8 cellular contexts compared by ENCODE assay signal in genomic region chr5:173283318-173284288, GRCh38. TPM values are rescaled to one million over a fixed set of nuclear protein-coding genes. Genes with fewer than 3 reads are reported as not detected.
DNase-seq lines count a peak whose midpoint lies in the region; ATAC-seq and TF ChIP-seq lines count a peak whose summit lies in the region.

No MANE protein-coding gene starts in this region.

- H3K27me3 ChIP-seq in GM23248 (replicated peaks; ENCODE audit: insufficient read depth): peaks cover 4% of the 10 kb centered on the region

- H3K9me3 Mint-ChIP-seq in activated naive CD8-positive, alpha-beta T cell (ENCODE audit: low read depth): no peaks in the 10 kb centered on the region

- H3K36me3 ChIP-seq in GM23248 (ENCODE audit: low read depth): no peaks in the 10 kb centered on the region

- peak; percentile 98 for ATAC-seq in SK-N-SH treated with all-trans-retinoic acid at 6 μM for 48 hours

- intact Hi-C loops in cardiac septum (cut with DNase I): loop anchor here (5.0 to 10.0 kb wide), 2 partner anchors 306 to 579 kb away; no protein-coding TSS in a partner anchor

- no peaks in the 10 kb centered on the region for H3K79me2 ChIP-seq in GM23248 (ENCODE audit: insufficient read depth)

- in situ Hi-C loops in GM23248 (cut with MboI): loop anchor here (25.0 kb wide), 1 partner anchor 296 kb away; the partner anchor contains the start of gene ATP6V0E1

- H3K9me2 ChIP-seq in GM23248 (ENCODE audit: insufficient read depth): no peaks in the 10 kb centered on the region

- peak overlapping the region; percentile 89 for H2AFZ ChIP-seq in GM23248

- 0 out of 2 replicates have a peak overlapping the region, but pooled peaks have one; percentile 22 for H3K9ac ChIP-seq in GM23248

- peak overlapping the region; percentile 75 for H3K4me2 ChIP-seq in GM23248 (ENCODE audit: unreplicated experiment)

- H3K4me3 ChIP-seq in GM23248 (peak overlapping the region; percentile 66), retinal pigment epithelial cell (ENCODE audit: low read length) (no peak overlapping the region)

- DNase-seq in EH (ENCODE audit: low read depth) (peak; percentile 66), GM23248 (peak; percentile 88), KG1 (lab: John Stamatoyannopoulos, UW) (peak; percentile 83), cardiac septum (ENCODE audit: low spot score) (peak; percentile 82), retinal pigment epithelial cell (ENCODE audit: low read depth) (peak; percentile 25), epidermal melanocyte (ENCODE audit: insufficient read length, low spot score) (no peak)

- WGBS in GM23248 (ENCODE audit: low coverage in 1 of 2, low lambda C conversion rate in 2 of 2, missing lambda C conversion rate in 2 of 2), 2 experiments: 4 to 5% methylated on average over 36 to 42 of the region's 45 CpGs

- no peaks in the 10 kb centered on the region for H4K20me1 ChIP-seq in GM23248 (ENCODE audit: insufficient read depth)

- H3F3A ChIP-seq in GM23248 (ENCODE audit: insufficient read depth): no peaks in the 10 kb centered on the region

- H3K4me3 Mint-ChIP-seq in activated naive CD8-positive, alpha-beta T cell: peak overlapping the region; percentile 65

- H3K27me3 Mint-ChIP-seq in activated naive CD8-positive, alpha-beta T cell: peaks cover 37% of the 10 kb centered on the region

- peaks cover 12% of the 10 kb centered on the region for H3K4me1 Mint-ChIP-seq in activated naive CD8-positive, alpha-beta T cell (ENCODE audit: low read depth)

- no peaks in the 10 kb centered on the region for H3K9me3 ChIP-seq in GM23248 (ENCODE audit: low read depth)

- peaks cover 4% of the 10 kb centered on the region; the same call in 1 of the 2 replicates for H3K4me1 ChIP-seq in GM23248 (ENCODE audit: insufficient read depth)

- H3K27ac ChIP-seq in GM23248: no peak overlapping the region

- peak; percentile 77 for TF ChIP-seq CTCF in retinal pigment epithelial cell (conservative IDR thresholded peaks at IDR 0.05; ENCODE audit: low read depth, low read length)

- no peak overlapping the region for H3K27ac Mint-ChIP-seq in activated naive CD8-positive, alpha-beta T cell

- H3K36me3 Mint-ChIP-seq in activated naive CD8-positive, alpha-beta T cell: no peaks in the 10 kb centered on the region

TF ChIP-seq in SK-N-SH treated with all-trans-retinoic acid at 6 μM for 48 hours, 23 proteins besides CTCF, POLR2A, EP300 and RAD21:
- no peak for TF ChIP-seq TOX (CRISPR knock-in tag; IDR thresholded peaks at IDR 0.05; ENCODE audit: borderline replicate concordance)
- peak; percentile 98 for TF ChIP-seq ZFP3 (CRISPR knock-in tag; IDR thresholded peaks at IDR 0.05)

RNA-seq across cellular contexts. Expression of gene STC2, which starts 44.6 kb away (rescaled TPM):
- 281 and 330 TPM in 2 replicates for total RNA-seq in GM23248 (2014; rRNA removed; shearing (Covaris generic))
- 173 and 184 TPM in 2 replicates for polyA plus RNA-seq in GM23248 (2016; fragmentation: Nextera tagmentation; extraction: Ambion mirVana)
- 6.0 TPM for total RNA-seq in cardiac septum

RNA-seq across cellular contexts. Expression of gene NKX2-5, which starts 48.6 kb away (rescaled TPM):
- total RNA-seq in GM23248 (2014; rRNA removed; shearing (Covaris generic)): not detected in 2 replicates
- 0.11 TPM in 1 of 2 replicates, not detected in the other for polyA plus RNA-seq in GM23248 (2016; fragmentation: Nextera tagmentation; extraction: Ambion mirVana)
- 157 TPM for total RNA-seq in cardiac septum

Comparison
In these comparisons a context has a peak if more than half of its experiments do, and no peak if none do; other contexts are left out.
1. RNA of gene STC2, which starts 44.6 kb away (total RNA-seq): 281 to 330 TPM in GM23248; 6.0 TPM in cardiac septum (single experiment); every median in the first group is over 10 times any median in the second.
2. RNA of gene NKX2-5, which starts 48.6 kb away (total RNA-seq): 157 TPM in cardiac septum (single experiment); not detected in GM23248; every median in the first group is over 100 times any median in the second.